Comparison of ENCODE assay signal across 17 cellular contexts in genomic region chr10:23834096-23834495, GRCh38.
DNase-seq lines count a peak whose midpoint lies in the region; ATAC-seq and TF ChIP-seq lines count a peak whose summit lies in the region.
"Had no signal": no experiment of that assay in that cellular context is flagged by ENCODE, and none has a peak within 500 bp of the region (broad histone marks: within the 10 kb centered on the region; RNA-seq: fewer than 3 reads in every experiment).

No MANE protein-coding gene starts in this region.

- no peaks in the 10 kb centered on the region for H3K4me1 ChIP-seq in left lung
- H3K4me1 ChIP-seq in ascending aorta = no peaks in the 10 kb centered on the region

- TF ChIP-seq CTCF in Calu3 (IDR thresholded peaks at IDR 0.05; ENCODE audit: unreplicated experiment) = no peak
- TF ChIP-seq CTCF in VCaP (conservative IDR thresholded peaks at IDR 0.05) = no peak
- TF ChIP-seq CTCF in left lung (IDR thresholded peaks at IDR 0.05) = no peak
- TF ChIP-seq CTCF in progenitor cell of endocrine pancreas (IDR thresholded peaks at IDR 0.05; ENCODE audit: unreplicated experiment) = no peak
- no peak for TF ChIP-seq CTCF in ascending aorta (IDR thresholded peaks at IDR 0.05)

- H3K9me3 Mint-ChIP-seq in Calu3 (ENCODE audit: low read depth, unreplicated experiment) (no peaks in the 10 kb centered on the region), progenitor cell of endocrine pancreas (ENCODE audit: low read depth) (peaks cover 7% of the 10 kb centered on the region)
- H3K9me3 Mint-ChIP-seq: GM23338 had no signal

- H3K36me3 Mint-ChIP-seq in Calu3 (ENCODE audit: insufficient read depth, unreplicated experiment) = no peaks in the 10 kb centered on the region
- H3K36me3 Mint-ChIP-seq in progenitor cell of endocrine pancreas (ENCODE audit: insufficient read depth) = no peaks in the 10 kb centered on the region
- H3K36me3 Mint-ChIP-seq: CD8-positive, alpha-beta T cell had no signal

- H3K27ac ChIP-seq in VCaP = peak overlapping the region; percentile 24; the same call in 1 of the 2 replicates
- H3K27ac ChIP-seq in left lung = no peak overlapping the region
- no peak overlapping the region for H3K27ac ChIP-seq in ascending aorta
- H3K27ac ChIP-seq: BLaER1 treated with 17β-estradiol and CSF1 and Interleukin-3, amounts not matched to agents 10 nM and 100 nM; HL-60 had no signal

- H3K4me3 Mint-ChIP-seq in Calu3 (ENCODE audit: low read depth, unreplicated experiment) = no peak overlapping the region
- H3K4me3 Mint-ChIP-seq in progenitor cell of endocrine pancreas (ENCODE audit: low read depth) = no peak overlapping the region
- H3K4me3 Mint-ChIP-seq: B cell; CD8-positive, alpha-beta T cell; GM23338 had no signal

- no peak overlapping the region for H3K4me3 ChIP-seq in left lung
- H3K4me3 ChIP-seq in ascending aorta = no peak overlapping the region
- H3K4me3 ChIP-seq: BLaER1 treated with 17β-estradiol and CSF1 and Interleukin-3, amounts not matched to agents 10 nM and 100 nM; GM23338; K562 had no signal

- H3K4me1 Mint-ChIP-seq in Calu3 (ENCODE audit: low read depth, unreplicated experiment) (peaks cover 28% of the 10 kb centered on the region), progenitor cell of endocrine pancreas (ENCODE audit: low read depth) (peaks cover 51% of the 10 kb centered on the region)
- H3K4me1 Mint-ChIP-seq: B cell, GM23338 had no signal

- CTCF ChIA-PET in Calu3 (lab: Charles Lee) = interaction anchor here (0.6 kb wide), 1 partner anchor 161 kb away, joined by 4 read pairs; no protein-coding TSS in a partner anchor

- peak; percentile 83 for ATAC-seq in left lung
- ATAC-seq in left colon = no peak
- ATAC-seq: CD8-positive, alpha-beta T cell; GM23338; K562 had no signal

- no peaks in the 10 kb centered on the region for H3K36me3 ChIP-seq in left lung
- no peaks in the 10 kb centered on the region for H3K36me3 ChIP-seq in ascending aorta
- H3K36me3 ChIP-seq: BLaER1 treated with 17β-estradiol and CSF1 and Interleukin-3, amounts not matched to agents 10 nM and 100 nM had no signal

- H3K27ac Mint-ChIP-seq in Calu3 (ENCODE audit: unreplicated experiment) = peak overlapping the region; percentile 6
- H3K27ac Mint-ChIP-seq in progenitor cell of endocrine pancreas = peak overlapping the region; percentile 91
- H3K27ac Mint-ChIP-seq: B cell; CD8-positive, alpha-beta T cell; GM23338 had no signal

- no TSS peak for BruUV-seq in Calu3 (replicated peaks; lab: Mats Ljungman, UMichigan)

- H3K27me3 Mint-ChIP-seq in Calu3 (ENCODE audit: unreplicated experiment) (no peaks in the 10 kb centered on the region), progenitor cell of endocrine pancreas (peaks cover 1% of the 10 kb centered on the region)
- H3K27me3 Mint-ChIP-seq: B cell had no signal

- intact Hi-C loops in Calu3 (cut with micrococcal nuclease; ENCODE audit: unreplicated experiment) (no loop called here), left lung (cut with DNase I) (no loop called here), left colon (cut with DNase I, micrococcal nuclease) (no loop called here), ascending aorta (cut with DNase I) (no loop called here)

- H3K9me3 ChIP-seq in left lung = no peaks in the 10 kb centered on the region
- H3K9me3 ChIP-seq in ascending aorta = no peaks in the 10 kb centered on the region
- H3K9me3 ChIP-seq: BLaER1 treated with 17β-estradiol and CSF1 and Interleukin-3, amounts not matched to agents 10 nM and 100 nM had no signal

- no peaks in the 10 kb centered on the region for H3K27me3 ChIP-seq in left lung
- no peaks in the 10 kb centered on the region for H3K27me3 ChIP-seq in ascending aorta
- H3K27me3 ChIP-seq: BLaER1 treated with 17β-estradiol and CSF1 and Interleukin-3, amounts not matched to agents 10 nM and 100 nM had no signal

- DNase-seq in Calu3 = peak; percentile 26
- no peak for DNase-seq in left lung
- DNase-seq in progenitor cell of endocrine pancreas (ENCODE audit: low spot score, unreplicated experiment) = no peak
- no peak for DNase-seq in left colon
- DNase-seq in ascending aorta (ENCODE audit: low spot score in 2 of 2) = no peak
- no peak for DNase-seq in NCI-H2081 treated with DMSO at 0.1 percent for 48 hours (lab: John Stamatoyannopoulos, UW)
- DNase-seq: CD8-positive, alpha-beta T cell; DMS79 treated with DMSO at 0.1 percent for 48 hours; GF-D8; HCEC 1CT; IMR-90 had no signal
